In genomic region chr21:37565530-37566223, GRCh38 we compare ENCODE assay signal across 9 cellular contexts.
DNase-seq lines count a peak whose midpoint lies in the region; ATAC-seq and TF ChIP-seq lines count a peak whose summit lies in the region.
"Had no signal": no experiment of that assay in that cellular context is flagged by ENCODE, and none has a peak within 500 bp of the region (broad histone marks: within the 10 kb centered on the region; RNA-seq: fewer than 3 reads in every experiment).

No MANE protein-coding gene starts in this region.

- no peak for TF ChIP-seq POLR2A in IMR-90 (IDR thresholded peaks at IDR 0.05; ENCODE audit: low read depth, low read length)

- H4K5ac ChIP-seq in IMR-90 (ENCODE audit: low read depth, low read length): no peak overlapping the region

- no peak overlapping the region for H2BK20ac ChIP-seq in IMR-90 (ENCODE audit: low read depth, low read length)

- intact Hi-C loops in Caco-2 (cut with micrococcal nuclease; ENCODE audit: unreplicated experiment): loop anchor here (2.0 to 10.0 kb wide), 3 partner anchors 17 to 341 kb away; no protein-coding TSS in a partner anchor
- intact Hi-C loops in IMR-90 (cut with micrococcal nuclease): no loop called here

- CTCF ChIA-PET in Caco-2 (lab: Charles Lee) (interaction anchor here (0.6 kb wide), 1 partner anchor 390 kb away, joined by 3 read pairs; no protein-coding TSS in a partner anchor), IMR-90 (lab: Yijun Ruan, JAX) (no interaction called here)

- H3K4me1 Mint-ChIP-seq in Caco-2 (ENCODE audit: low read depth, unreplicated experiment) (peaks cover 16% of the 10 kb centered on the region), naive B cell (peaks cover 15 to 28% (median 25%) of the 10 kb centered on the region in 3 donors)
- peaks cover 23% of the 10 kb centered on the region for H3K4me1 Mint-ChIP-seq in activated naive CD8-positive, alpha-beta T cell treated with anti-CD3 and anti-CD28 coated beads, Interleukin-2, amount 10 ng/mL, durations not matched to agents 7 days and 5 days

- dilution Hi-C loops in IMR-90 (cut with HindIII; ENCODE audit: low sequenced_read_pairs, unreplicated experiment): no loop called here

- no peak overlapping the region for H2AK9ac ChIP-seq in IMR-90 (replicated peaks; ENCODE audit: low read depth, low read length, poor library complexity)

- no peak overlapping the region for H3K14ac ChIP-seq in IMR-90 (replicated peaks; ENCODE audit: low read depth, low read length)

- H3K27ac ChIP-seq in IMR-90 (ENCODE audit: insufficient read depth, low read length): no peak overlapping the region

- H3K9ac ChIP-seq in IMR-90 (ENCODE audit: low read depth, low read length): no peak overlapping the region

- H3K4me3 ChIP-seq in Caco-2 (ENCODE audit: low read depth, low read length): peak overlapping the region; percentile 81
- peak overlapping the region; percentile 22; the same call in 1 of the 2 replicates for H3K4me3 ChIP-seq in IMR-90 (ENCODE audit: insufficient read depth, low read depth, low read length)
- H3K4me3 ChIP-seq: cardiac muscle cell had no signal

- 0 out of 2 replicates have a peak overlapping the region, but pooled peaks have one; percentile 13 for H3K4ac ChIP-seq in IMR-90 (ENCODE audit: low read depth, low read length)

- H3K4me3 Mint-ChIP-seq in Caco-2 (ENCODE audit: unreplicated experiment): peak overlapping the region; percentile 88
- H3K4me3 Mint-ChIP-seq in activated naive CD8-positive, alpha-beta T cell treated with anti-CD3 and anti-CD28 coated beads, Interleukin-2, amount 10 ng/mL, durations not matched to agents 7 days and 5 days: peak overlapping the region; percentile 95
- peak overlapping the region; percentile 41 to 98 (median 88) for H3K4me3 Mint-ChIP-seq in naive B cell

- H4K20me1 ChIP-seq in IMR-90 (ENCODE audit: insufficient read depth, low read length): peaks cover 3% of the 10 kb centered on the region; the same call in 1 of the 2 replicates

- peaks cover 23% of the 10 kb centered on the region for H3K36me3 Mint-ChIP-seq in Caco-2 (ENCODE audit: insufficient read depth, unreplicated experiment)
- H3K36me3 Mint-ChIP-seq in activated naive CD8-positive, alpha-beta T cell treated with anti-CD3 and anti-CD28 coated beads, Interleukin-2, amount 10 ng/mL, durations not matched to agents 7 days and 5 days: no peaks in the 10 kb centered on the region
- H3K36me3 Mint-ChIP-seq in naive B cell: no peaks in the 10 kb centered on the region

- H2BK15ac ChIP-seq in IMR-90 (ENCODE audit: low read depth, low read length): no peak overlapping the region

- H3K27me3 ChIP-seq in Caco-2 (replicated peaks; ENCODE audit: control insufficient read depth, insufficient read depth, low read length) (no peaks in the 10 kb centered on the region), IMR-90 (ENCODE audit: control insufficient read depth, insufficient read depth, low read length) (peaks cover 2% of the 10 kb centered on the region; the same call in 1 of the 2 replicates)
- H3K27me3 ChIP-seq: cardiac muscle cell had no signal

- H3K4me2 ChIP-seq in IMR-90 (ENCODE audit: low read depth, low read length): peak overlapping the region; percentile 64; the same call in 1 of the 2 replicates

- H3K27me3 Mint-ChIP-seq in Caco-2 (ENCODE audit: insufficient read depth, unreplicated experiment) (no peaks in the 10 kb centered on the region), naive B cell (peaks cover 6 to 18% (median 10%) of the 10 kb centered on the region in 3 donors)
- no peaks in the 10 kb centered on the region for H3K27me3 Mint-ChIP-seq in activated naive CD8-positive, alpha-beta T cell treated with anti-CD3 and anti-CD28 coated beads, Interleukin-2, amount 10 ng/mL, durations not matched to agents 7 days and 5 days

- TF ChIP-seq RAD21 in IMR-90 (IDR thresholded peaks at IDR 0.05; ENCODE audit: low read length): no peak

- no peaks in the 10 kb centered on the region for H3K9me3 ChIP-seq in Caco-2
- H3K9me3 ChIP-seq in IMR-90 (ENCODE audit: control insufficient read depth, insufficient read depth, low read length): no peaks in the 10 kb centered on the region; the same call in 1 of the 2 replicates
- H3K9me3 ChIP-seq: lower lobe of right lung had no signal

- H3K9me3 Mint-ChIP-seq in Caco-2 (ENCODE audit: unreplicated experiment): no peaks in the 10 kb centered on the region
- H3K9me3 Mint-ChIP-seq in activated naive CD8-positive, alpha-beta T cell treated with anti-CD3 and anti-CD28 coated beads, Interleukin-2, amount 10 ng/mL, durations not matched to agents 7 days and 5 days: no peaks in the 10 kb centered on the region
- no peaks in the 10 kb centered on the region for H3K9me3 Mint-ChIP-seq in naive B cell

- H3K27ac Mint-ChIP-seq in Caco-2 (ENCODE audit: unreplicated experiment): peak overlapping the region; percentile 98
- no peak overlapping the region for H3K27ac Mint-ChIP-seq in activated naive CD8-positive, alpha-beta T cell treated with anti-CD3 and anti-CD28 coated beads, Interleukin-2, amount 10 ng/mL, durations not matched to agents 7 days and 5 days
- no peak overlapping the region for H3K27ac Mint-ChIP-seq in naive B cell

- H3K23ac ChIP-seq in IMR-90 (ENCODE audit: low read depth, low read length): no peak overlapping the region

- no peak overlapping the region; the same call in 1 of the 2 replicates for H4K91ac ChIP-seq in IMR-90 (ENCODE audit: insufficient read depth, low read depth, low read length)

- no peak overlapping the region for H2AFZ ChIP-seq in IMR-90 (replicated peaks; ENCODE audit: low read length, poor library complexity)

- TF ChIP-seq CTCF in Caco-2 (IDR thresholded peaks at IDR 0.05; ENCODE audit: insufficient read depth in 1 of 2, low read depth in 1 of 2, low read length in 1 of 2, severe bottlenecking in 1 of 2, unreplicated experiment in 1 of 2) (no peak), IMR-90 (conservative IDR thresholded peaks at IDR 0.05; ENCODE audit: low read depth, low read length) (no peak)

- no peak overlapping the region for H2BK5ac ChIP-seq in IMR-90 (ENCODE audit: low read depth, low read length, poor library complexity, severe bottlenecking)

- ATAC-seq in IMR-90 (ENCODE audit: low read depth) (no peak), naive B cell (ENCODE audit: low read depth in 2 of 2) (no peak), GM19328 (IDR thresholded peaks at IDR 0.05; ENCODE audit: unreplicated experiment) (no peak)
- no peak for ATAC-seq in activated naive CD8-positive, alpha-beta T cell treated with anti-CD3 and anti-CD28 coated beads, Interleukin-2, amount 10 ng/mL, durations not matched to agents 7 days and 5 days (ENCODE audit: low read depth)

- H3K4me1 ChIP-seq in Caco-2: peaks cover 10% of the 10 kb centered on the region
- peaks cover 9% of the 10 kb centered on the region for H3K4me1 ChIP-seq in IMR-90 (ENCODE audit: control insufficient read depth, insufficient read depth, low read length)

- H3K79me1 ChIP-seq in IMR-90 (ENCODE audit: low read depth in 1 of 2, low read length in 2 of 2): peaks cover 0 to 12% of the 10 kb centered on the region in 2 experiments; a peak in 3 of 4 replicates

- H2BK120ac ChIP-seq in IMR-90 (ENCODE audit: low read depth, low read length): no peak overlapping the region; the same call in 1 of the 2 replicates

- in situ Hi-C loops in IMR-90 (cut with MboI; ENCODE audit: low sequenced_read_pairs): no loop called here

- no peaks in the 10 kb centered on the region for H3K36me3 ChIP-seq in Caco-2 (ENCODE audit: control insufficient read depth, insufficient read depth, low read length)
- H3K36me3 ChIP-seq in IMR-90 (ENCODE audit: control insufficient read depth, insufficient read depth, low read length): no peaks in the 10 kb centered on the region
- H3K36me3 ChIP-seq: cardiac muscle cell, lower lobe of right lung had no signal

- POLR2A ChIA-PET in Caco-2 (lab: Charles Lee) (no interaction called here), IMR-90 (lab: Charles Lee; ENCODE audit: unreplicated experiment) (no interaction called here)
- POLR2A ChIA-PET in activated naive CD8-positive, alpha-beta T cell treated with anti-CD3 and anti-CD28 coated beads, Interleukin-2, amount 10 ng/mL, durations not matched to agents 7 days and 5 days (lab: Charles Lee): no interaction called here

- no CpG with 5 or more reads among the region's 14 CpGs for WGBS in IMR-90 (ENCODE audit: extremely low coverage in 2 of 2, insufficient read length in 1 of 2), 2 experiments

- H3K56ac ChIP-seq in IMR-90 (ENCODE audit: extremely low read depth, insufficient read depth, low read length): no peak overlapping the region

- no peak overlapping the region; the same call in 1 of the 2 replicates for H3K18ac ChIP-seq in IMR-90 (ENCODE audit: low read depth, low read length)

- H3K9me1 ChIP-seq in IMR-90 (ENCODE audit: insufficient read depth, low read length): peaks cover 12% of the 10 kb centered on the region

- H4K8ac ChIP-seq in IMR-90 (ENCODE audit: low read depth in 2 of 2, low read length in 2 of 2): no peak overlapping the region; a peak in 2 of 4 replicates

- DNase-seq in Caco-2: peak; percentile 78 to 81
- DNase-seq in IMR-90: peak; percentile 37
- no peak for DNase-seq in activated naive CD8-positive, alpha-beta T cell treated with anti-CD3 and anti-CD28 coated beads, Interleukin-2, amount 10 ng/mL, durations not matched to agents 7 days and 5 days
- DNase-seq in naive B cell: no peak
- no peak for DNase-seq in stimulated activated CD4-positive, alpha-beta T cell treated with anti-CD3 and anti-CD28 coated beads, Interleukin-15, amount 100 ng/mL, for 24 hours
- DNase-seq in NAMALWA (ENCODE audit: low spot score): no peak
- DNase-seq: lower lobe of right lung had no signal

- no peak overlapping the region for H2AK5ac ChIP-seq in IMR-90 (ENCODE audit: low read depth, low read length)

- no TSS peak for BruUV-seq in Caco-2 (replicated peaks; lab: Mats Ljungman, UMichigan)
- BruUV-seq in IMR-90 (replicated peaks; lab: Mats Ljungman, UMichigan): no TSS peak

TF ChIP-seq in IMR-90, 13 proteins besides CTCF, POLR2A, EP300 and RAD21 (continues in another document):
- no peak for TF ChIP-seq RFX5 (IDR thresholded peaks at IDR 0.05; ENCODE audit: low read depth, low read length)
- no peak for TF ChIP-seq MAFK (IDR thresholded peaks at IDR 0.05; ENCODE audit: low read depth, low read length)
- TF ChIP-seq CEBPB (IDR thresholded peaks at IDR 0.05; ENCODE audit: low read depth, low read length): no peak
- TF ChIP-seq USF2 (IDR thresholded peaks at IDR 0.05; ENCODE audit: low read depth, low read length): no peak
- TF ChIP-seq FOS (IDR thresholded peaks at IDR 0.05; ENCODE audit: low read depth, low read length): no peak
- TF ChIP-seq NFE2L2 (IDR thresholded peaks at IDR 0.05; ENCODE audit: low read depth, low read length): no peak

Comparison
In these comparisons a context has a peak if more than half of its experiments do, and no peak if none do; other contexts are left out.
1. DNase-seq: peak in Caco-2 (2 of 2) and IMR-90 (single experiment); none in activated naive CD8-positive, alpha-beta T cell treated with anti-CD3 and anti-CD28 coated beads, Interleukin-2, amount 10 ng/mL, durations not matched to agents 7 days and 5 days (single experiment), naive B cell (single experiment), stimulated activated CD4-positive, alpha-beta T cell treated with anti-CD3 and anti-CD28 coated beads, Interleukin-15, amount 100 ng/mL, for 24 hours (single experiment) and NAMALWA (single experiment).
2. Peak in every context shown above with its lines, with median percentiles within 50 percentile points of each other: H3K4me3 Mint-ChIP-seq.